In the genomic region with DNA sequence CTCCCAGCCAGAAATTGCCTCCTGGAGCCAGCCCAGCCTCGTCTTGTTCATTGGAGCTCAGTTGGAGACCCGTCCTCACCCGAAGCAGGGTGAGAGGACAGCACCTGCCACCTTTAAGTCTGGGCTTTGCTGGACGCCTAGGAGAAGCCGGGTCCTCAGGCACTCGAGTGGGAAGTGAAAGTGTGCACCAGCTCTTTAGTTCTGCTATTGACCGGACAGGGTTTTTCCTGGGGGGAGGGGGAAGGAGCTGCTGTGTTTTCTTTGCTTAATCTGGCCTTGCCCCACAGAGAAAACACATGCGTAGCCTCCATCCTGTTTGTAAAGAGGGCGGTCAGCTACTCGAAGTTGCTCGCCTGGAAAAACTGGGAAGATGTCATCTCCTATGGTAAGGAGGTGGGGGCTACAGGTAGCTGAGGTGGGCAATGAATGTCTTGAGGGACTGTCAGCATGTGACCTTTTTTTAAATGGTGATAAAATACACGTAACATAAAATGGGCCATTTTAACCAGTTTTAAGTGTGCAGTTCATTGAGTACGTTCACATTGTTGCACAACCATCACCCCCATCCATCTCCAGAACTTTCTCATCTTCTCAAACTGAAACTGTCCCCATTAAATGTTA, we compare ENCODE assay signal across 8 cellular contexts. TPM values are rescaled to one million over a fixed set of nuclear protein-coding genes. Genes with fewer than 3 reads are reported as not detected.
DNase-seq lines count a peak whose midpoint lies in the region; ATAC-seq, FAIRE-seq and TF ChIP-seq lines count a peak whose summit lies in the region.

No MANE protein-coding gene starts in this region.

- TF ChIP-seq RAD21 in HepG2 (CRISPR knock-in tag; IDR thresholded peaks at IDR 0.05) = no peak

- H3K36me3 ChIP-seq in HepG2 (replicated peaks in 1 of 2; ENCODE audit: control insufficient read depth in 1 of 2, insufficient read depth in 2 of 2, low read length in 2 of 2) = peaks cover 13 to 51% of the 10 kb centered on the region in 2 experiments

- peaks cover 80% of the 10 kb centered on the region for H4K20me1 ChIP-seq in HepG2 (ENCODE audit: insufficient read depth, low read length)

- ATAC-seq in GM18511 (IDR thresholded peaks at IDR 0.05; ENCODE audit: unreplicated experiment) (peak; percentile 62), HG02763 (IDR thresholded peaks at IDR 0.05; ENCODE audit: unreplicated experiment) (peak; percentile 52), HepG2 (no peak)

- H2AFZ ChIP-seq in HepG2 (ENCODE audit: low read length) = no peak overlapping the region

- no peak overlapping the region for H3K9ac ChIP-seq in HepG2 (ENCODE audit: insufficient read depth, low read depth, low read length)

- no peak overlapping the region for H3K4me2 ChIP-seq in HepG2 (ENCODE audit: low read depth, low read length)

- H3K27ac ChIP-seq in HepG2 (ENCODE audit: extremely low read length, insufficient read depth, low read length) = peak overlapping the region; percentile 20

- TF ChIP-seq EP300 in HepG2 (IDR thresholded peaks at IDR 0.05; ENCODE audit: low read depth in 2 of 2, low read length in 2 of 2) (no peak), HepG2 (CRISPR knock-in tag; IDR thresholded peaks at IDR 0.05; ENCODE audit: borderline replicate concordance) (no peak)

- WGBS in HepG2 (ENCODE audit: low lambda C conversion rate) = 84% methylated on average over 13 of the region's 13 CpGs

- in situ Hi-C loops in HepG2 (cut with HindIII; ENCODE audit: extremely low pct_ligation_motif_present, low pct_unique_long_range_greater_than_20kb) = no loop called here

- peaks cover 96% of the 10 kb centered on the region for H3K79me2 ChIP-seq in HepG2 (ENCODE audit: insufficient read depth, low read length)

- intact Hi-C loops in HepG2 (cut with micrococcal nuclease; ENCODE audit: unreplicated experiment) = no loop called here

- H3K27me3 ChIP-seq in HepG2 (ENCODE audit: control insufficient read depth in 1 of 2, insufficient read depth in 2 of 2, low read length in 2 of 2) = no peaks in the 10 kb centered on the region

- no peak for TF ChIP-seq CTCF in HepG2 (CRISPR knock-in tag; IDR thresholded peaks at IDR 0.05)

- H3K4me3 ChIP-seq in HepG2 (replicated peaks in 1 of 3; ENCODE audit: insufficient read depth in 1 of 3, low read depth in 2 of 3, low read length in 3 of 3) = no peak overlapping the region

- no peak for TF ChIP-seq POLR2A in HepG2 (IDR thresholded peaks at IDR 0.05; ENCODE audit: insufficient read depth in 1 of 2, low read depth in 2 of 2, low read length in 2 of 2)

- no peaks in the 10 kb centered on the region for H3K9me3 ChIP-seq in HepG2 (ENCODE audit: low read length)

- peaks cover 79% of the 10 kb centered on the region for H3K4me1 ChIP-seq in HepG2 (ENCODE audit: insufficient read depth, low read length)

- CTCF ChIA-PET in HepG2 (lab: Yijun Ruan, JAX; ENCODE audit: low intra/inter-chr PET ratio, low total read pairs) = no interaction called here

- POLR2A ChIA-PET in HepG2 (lab: Yijun Ruan, JAX) = interaction anchor here (0.8 to 1.4 kb wide), 3 partner anchors 22 to 65 kb away, joined by 4 read pairs; no protein-coding TSS in a partner anchor

- no peak for FAIRE-seq in HepG2 (lab: Jason Lieb, UNC)

- DNase-seq in SIG-M5 (lab: John Stamatoyannopoulos, UW) (peak; percentile 28), HepG2 (ENCODE audit: low spot score) (no peak), HUDEP-2 (lab: John Stamatoyannopoulos, UW; ENCODE audit: unreplicated experiment in 76 of 76) (no peak), DMS 273 treated with DMSO at 0.1 percent for 48 hours (lab: John Stamatoyannopoulos, UW) (no peak)
- DNase-seq in stimulated activated CD4-positive, alpha-beta T cell treated with anti-CD3 and anti-CD28 coated beads, Interleukin-4, amount 100 ng/mL, for 4 hours = no peak
- DNase-seq in stimulated activated CD4-positive, alpha-beta T cell treated with anti-CD3 and anti-CD28 coated beads, Interleukin-1b, Interleukin-23, amount 100 ng/mL, for 48 hours = no peak

- BruUV-seq in HepG2 (replicated peaks; lab: Mats Ljungman, UMichigan) = no TSS peak

TF ChIP-seq in HepG2, 621 proteins besides CTCF, POLR2A, EP300 and RAD21 (continues in another document):
- TF ChIP-seq CCDC6 (CRISPR knock-in tag; IDR thresholded peaks at IDR 0.05) (no peak), MED8 (CRISPR knock-in tag; IDR thresholded peaks at IDR 0.05; ENCODE audit: insufficient replicate concordance) (no peak), ZNF7 (CRISPR knock-in tag; IDR thresholded peaks at IDR 0.05) (no peak), MXD3 (CRISPR knock-in tag; IDR thresholded peaks at IDR 0.05) (no peak), POGZ (CRISPR knock-in tag; IDR thresholded peaks at IDR 0.05) (0 out of 2 replicates have a peak, but pooled peaks have one; percentile 16), FOSL2 (CRISPR knock-in tag; IDR thresholded peaks at IDR 0.05) (0 out of 2 replicates have a peak, but pooled peaks have one; percentile 13), MIER2 (CRISPR knock-in tag; IDR thresholded peaks at IDR 0.05) (no peak), RNF2 (conservative IDR thresholded peaks at IDR 0.05; ENCODE audit: low read depth) (no peak), TBL1XR1 (IDR thresholded peaks at IDR 0.05; ENCODE audit: borderline replicate concordance, low read length, partially characterized antibody) (no peak), JDP2 (CRISPR knock-in tag; IDR thresholded peaks at IDR 0.05; ENCODE audit: borderline replicate concordance) (no peak), ZFX (CRISPR knock-in tag; IDR thresholded peaks at IDR 0.05; ENCODE audit: low read depth) (no peak), ZNF264 (CRISPR knock-in tag; IDR thresholded peaks at IDR 0.05) (no peak), ZNF709 (CRISPR knock-in tag; IDR thresholded peaks at IDR 0.05) (no peak)
- TF ChIP-seq, protein P1, sequence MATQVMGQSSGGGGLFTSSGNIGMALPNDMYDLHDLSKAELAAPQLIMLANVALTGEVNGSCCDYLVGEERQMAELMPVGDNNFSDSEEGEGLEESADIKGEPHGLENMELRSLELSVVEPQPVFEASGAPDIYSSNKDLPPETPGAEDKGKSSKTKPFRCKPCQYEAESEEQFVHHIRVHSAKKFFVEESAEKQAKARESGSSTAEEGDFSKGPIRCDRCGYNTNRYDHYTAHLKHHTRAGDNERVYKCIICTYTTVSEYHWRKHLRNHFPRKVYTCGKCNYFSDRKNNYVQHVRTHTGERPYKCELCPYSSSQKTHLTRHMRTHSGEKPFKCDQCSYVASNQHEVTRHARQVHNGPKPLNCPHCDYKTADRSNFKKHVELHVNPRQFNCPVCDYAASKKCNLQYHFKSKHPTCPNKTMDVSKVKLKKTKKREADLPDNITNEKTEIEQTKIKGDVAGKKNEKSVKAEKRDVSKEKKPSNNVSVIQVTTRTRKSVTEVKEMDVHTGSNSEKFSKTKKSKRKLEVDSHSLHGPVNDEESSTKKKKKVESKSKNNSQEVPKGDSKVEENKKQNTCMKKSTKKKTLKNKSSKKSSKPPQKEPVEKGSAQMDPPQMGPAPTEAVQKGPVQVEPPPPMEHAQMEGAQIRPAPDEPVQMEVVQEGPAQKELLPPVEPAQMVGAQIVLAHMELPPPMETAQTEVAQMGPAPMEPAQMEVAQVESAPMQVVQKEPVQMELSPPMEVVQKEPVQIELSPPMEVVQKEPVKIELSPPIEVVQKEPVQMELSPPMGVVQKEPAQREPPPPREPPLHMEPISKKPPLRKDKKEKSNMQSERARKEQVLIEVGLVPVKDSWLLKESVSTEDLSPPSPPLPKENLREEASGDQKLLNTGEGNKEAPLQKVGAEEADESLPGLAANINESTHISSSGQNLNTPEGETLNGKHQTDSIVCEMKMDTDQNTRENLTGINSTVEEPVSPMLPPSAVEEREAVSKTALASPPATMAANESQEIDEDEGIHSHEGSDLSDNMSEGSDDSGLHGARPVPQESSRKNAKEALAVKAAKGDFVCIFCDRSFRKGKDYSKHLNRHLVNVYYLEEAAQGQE (IDR thresholded peaks at IDR 0.05; ENCODE audit: borderline replicate concordance in 1 of 2, low read depth in 1 of 2, low read length in 2 of 2) = no peak
- TF ChIP-seq, protein P2, sequence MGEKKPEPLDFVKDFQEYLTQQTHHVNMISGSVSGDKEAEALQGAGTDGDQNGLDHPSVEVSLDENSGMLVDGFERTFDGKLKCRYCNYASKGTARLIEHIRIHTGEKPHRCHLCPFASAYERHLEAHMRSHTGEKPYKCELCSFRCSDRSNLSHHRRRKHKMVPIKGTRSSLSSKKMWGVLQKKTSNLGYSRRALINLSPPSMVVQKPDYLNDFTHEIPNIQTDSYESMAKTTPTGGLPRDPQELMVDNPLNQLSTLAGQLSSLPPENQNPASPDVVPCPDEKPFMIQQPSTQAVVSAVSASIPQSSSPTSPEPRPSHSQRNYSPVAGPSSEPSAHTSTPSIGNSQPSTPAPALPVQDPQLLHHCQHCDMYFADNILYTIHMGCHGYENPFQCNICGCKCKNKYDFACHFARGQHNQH (CRISPR knock-in tag; IDR thresholded peaks at IDR 0.05) = no peak

RNA-seq across cellular contexts. Expression of gene CMIP, which starts 34.4 kb away (rescaled TPM):
- 10.9 and 21.7 TPM in 2 replicates for total RNA-seq in HepG2 (2016; rRNA removed; fragmentation: Illumina TruSeq; extraction: Trizol)
- 3.5 and 4.6 TPM in 2 replicates for total RNA-seq in HepG2 (2016; cell fraction: cytosol; rRNA removed; fragmentation: Illumina TruSeq; extraction: Trizol; ENCODE audit: low read depth)
- 11.5 and 15.7 TPM in 2 replicates for total RNA-seq in HepG2 (2016; cell fraction: insoluble cytoplasmic fraction; rRNA removed; fragmentation: Illumina TruSeq; extraction: Trizol)
- 13.0 and 15.9 TPM in 2 replicates for total RNA-seq in HepG2 (2016; cell fraction: membrane; rRNA removed; fragmentation: Illumina TruSeq; extraction: Trizol)
- total RNA-seq in HepG2 (2016; cell fraction: nucleus; rRNA removed; fragmentation: Illumina TruSeq; extraction: Trizol) = 23.3 and 29.3 TPM in 2 replicates
- polyA plus RNA-seq in HepG2 (2011; rRNA removed) = 18.1 and 22.0 TPM in 2 replicates
- polyA plus RNA-seq in HepG2 (2011; cell fraction: cytosol; rRNA removed) = 17.3 and 20.7 TPM in 2 replicates
- polyA plus RNA-seq in HepG2 (2011; cell fraction: nucleus; rRNA removed) = 77.4 and 83.2 TPM in 2 replicates
- polyA plus RNA-seq in HepG2 (2012) = 74.4 and 83.5 TPM in 2 replicates
- polyA plus RNA-seq in HepG2 (2016; cell fraction: cytosol; fragmentation: Illumina TruSeq; extraction: Trizol; ENCODE audit: low read depth) = 3.4 and 3.8 TPM in 2 replicates
- 29.7 and 48.6 TPM in 2 replicates for polyA plus RNA-seq in HepG2 (2016; cell fraction: insoluble cytoplasmic fraction; fragmentation: Illumina TruSeq; extraction: Trizol; ENCODE audit: low read depth)
- polyA plus RNA-seq in HepG2 (2016; cell fraction: membrane; fragmentation: Illumina TruSeq; extraction: Trizol; ENCODE audit: low read depth) = 14.8 and 16.9 TPM in 2 replicates
- 51.1 and 51.2 TPM in 2 replicates for polyA plus RNA-seq in HepG2 (2016; cell fraction: nucleus; fragmentation: Illumina TruSeq; extraction: Trizol; ENCODE audit: insufficient read depth, low read depth)
- 16.6 and 71.5 TPM in 2 replicates for polyA minus RNA-seq in HepG2 (2011; rRNA and poly(A)+ RNA removed; ENCODE audit: low replicate concordance)
- polyA minus RNA-seq in HepG2 (2011; cell fraction: cytosol; rRNA and poly(A)+ RNA removed) = 60.8 and 68.8 TPM in 2 replicates
- 61.9 and 63.1 TPM in 2 replicates for polyA minus RNA-seq in HepG2 (2011; cell fraction: nucleus; rRNA and poly(A)+ RNA removed)
